Comparison of ENCODE assay signal across 9 cellular contexts in the genomic region with DNA sequence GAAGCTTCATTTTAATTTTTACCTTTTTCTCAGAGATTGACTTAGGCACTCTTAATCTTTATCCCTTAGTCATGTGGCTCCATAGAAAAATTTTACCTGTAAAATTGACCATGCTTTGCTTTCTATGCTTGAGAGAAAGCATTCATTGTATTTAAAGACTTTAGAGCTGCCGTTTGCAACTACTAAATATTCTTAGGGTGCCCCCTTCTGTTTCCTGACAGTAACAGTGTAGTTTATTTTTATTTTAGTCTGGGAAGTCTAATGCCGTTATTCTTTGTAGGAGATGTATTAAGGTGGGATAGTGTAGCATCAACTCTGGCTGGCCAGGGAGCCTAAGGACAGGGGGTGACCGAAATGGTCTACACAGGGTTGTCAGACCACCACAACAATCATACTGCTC.
DNase-seq lines count a peak whose midpoint lies in the region; ATAC-seq and TF ChIP-seq lines count a peak whose summit lies in the region.
"Had no signal": no experiment of that assay in that cellular context is flagged by ENCODE, and none has a peak within 500 bp of the region (broad histone marks: within the 10 kb centered on the region; RNA-seq: fewer than 3 reads in every experiment).

No MANE protein-coding gene starts in this region.

- H4K20me1 ChIP-seq in fibroblast of lung (ENCODE audit: control insufficient read depth, extremely low read depth, insufficient read depth, low read length) = no peaks in the 10 kb centered on the region

- H3K36me3 ChIP-seq in fibroblast of lung (ENCODE audit: control insufficient read depth, insufficient read depth, low read length) = no peaks in the 10 kb centered on the region

- CTCF ChIA-PET in activated CD8-positive, alpha-beta memory T cell treated with anti-CD3 and anti-CD28 coated beads, Interleukin-2, amount 10 ng/mL, durations not matched to agents 7 days and 5 days (lab: Charles Lee) = no interaction called here

- H3K9me3 ChIP-seq in fibroblast of lung (ENCODE audit: control insufficient read depth, insufficient read depth, low read depth, low read length) = no peaks in the 10 kb centered on the region

- H2AFZ ChIP-seq in fibroblast of lung (ENCODE audit: low read length) = no peak overlapping the region

- no peaks in the 10 kb centered on the region for H3K4me1 Mint-ChIP-seq in activated CD8-positive, alpha-beta memory T cell treated with anti-CD3 and anti-CD28 coated beads, Interleukin-2, amount 10 ng/mL, durations not matched to agents 7 days and 5 days

- peak; percentile 31 to 54 for TF ChIP-seq CTCF in fibroblast of lung (conservative IDR thresholded peaks at IDR 0.05 in 1 of 2, IDR thresholded peaks at IDR 0.05 in 1 of 2; ENCODE audit: low read depth in 1 of 2, low read length in 2 of 2)

- H3K9ac ChIP-seq in fibroblast of lung (ENCODE audit: insufficient read depth, low read length) = no peak overlapping the region

- H3K27ac ChIP-seq in fibroblast of lung (ENCODE audit: insufficient read depth, low read length) = no peak overlapping the region
- H3K27ac ChIP-seq: skin epidermis had no signal

- H3K27me3 ChIP-seq in fibroblast of lung (ENCODE audit: control insufficient read depth, insufficient read depth, low read length) = no peaks in the 10 kb centered on the region

- no peak overlapping the region for H3K27ac Mint-ChIP-seq in activated CD8-positive, alpha-beta memory T cell treated with anti-CD3 and anti-CD28 coated beads, Interleukin-2, amount 10 ng/mL, durations not matched to agents 7 days and 5 days

- H3K27me3 Mint-ChIP-seq in activated CD8-positive, alpha-beta memory T cell treated with anti-CD3 and anti-CD28 coated beads, Interleukin-2, amount 10 ng/mL, durations not matched to agents 7 days and 5 days = no peaks in the 10 kb centered on the region

- DNase-seq in SKM-1 treated with dmso at 0.1 percent for 144 hours (lab: John Stamatoyannopoulos, UW; ENCODE audit: unreplicated experiment) = peak; percentile 15
- DNase-seq in SKM-1 (lab: John Stamatoyannopoulos, UW; ENCODE audit: unreplicated experiment) = no peak
- peak; percentile 79 for DNase-seq in NCI-H69 (lab: John Stamatoyannopoulos, UW)
- DNase-seq in fibroblast of lung (ENCODE audit: low read depth in 2 of 2) = peak; percentile 27 to 48
- peak; percentile 86 for DNase-seq in superior temporal gyrus (ENCODE audit: extremely low spot score)
- DNase-seq in activated CD8-positive, alpha-beta memory T cell treated with anti-CD3 and anti-CD28 coated beads, Interleukin-2, amount 10 ng/mL, durations not matched to agents 7 days and 5 days = no peak

- H3K4me1 ChIP-seq in fibroblast of lung (ENCODE audit: control insufficient read depth, extremely low read depth, insufficient read depth, low read length) = no peaks in the 10 kb centered on the region

- H3K36me3 Mint-ChIP-seq in activated CD8-positive, alpha-beta memory T cell treated with anti-CD3 and anti-CD28 coated beads, Interleukin-2, amount 10 ng/mL, durations not matched to agents 7 days and 5 days = no peaks in the 10 kb centered on the region

- no peak overlapping the region for H3K4me2 ChIP-seq in fibroblast of lung (ENCODE audit: extremely low read depth, insufficient read depth, low read length)

- no peaks in the 10 kb centered on the region for H3K9me3 Mint-ChIP-seq in activated CD8-positive, alpha-beta memory T cell treated with anti-CD3 and anti-CD28 coated beads, Interleukin-2, amount 10 ng/mL, durations not matched to agents 7 days and 5 days (ENCODE audit: low read depth)

- no peak overlapping the region for H3K4me3 ChIP-seq in fibroblast of lung (replicated peaks in 1 of 4; ENCODE audit: control extremely low read depth in 1 of 4, insufficient read depth in 1 of 4, low read depth in 3 of 4, low read length in 4 of 4)
- H3K4me3 ChIP-seq: skin epidermis had no signal

- no peak overlapping the region for H3K4me3 Mint-ChIP-seq in activated CD8-positive, alpha-beta memory T cell treated with anti-CD3 and anti-CD28 coated beads, Interleukin-2, amount 10 ng/mL, durations not matched to agents 7 days and 5 days

- H3K79me2 ChIP-seq in fibroblast of lung (ENCODE audit: control insufficient read depth, insufficient read depth, low read length) = no peaks in the 10 kb centered on the region

- ATAC-seq in activated CD8-positive, alpha-beta memory T cell treated with anti-CD3 and anti-CD28 coated beads, Interleukin-2, amount 10 ng/mL, durations not matched to agents 7 days and 5 days = no peak
- ATAC-seq in GM21528 (IDR thresholded peaks at IDR 0.05; ENCODE audit: low FRiP score, unreplicated experiment) (no peak), HG03439 (IDR thresholded peaks at IDR 0.05; ENCODE audit: unreplicated experiment) (no peak)

Comparison
In these comparisons a context has a peak if more than half of its experiments do, and no peak if none do; other contexts are left out.
1. DNase-seq: peak in SKM-1 treated with dmso at 0.1 percent for 144 hours (single experiment), NCI-H69 (single experiment), fibroblast of lung (2 of 2) and superior temporal gyrus (single experiment); none in SKM-1 (single experiment) and activated CD8-positive, alpha-beta memory T cell treated with anti-CD3 and anti-CD28 coated beads, Interleukin-2, amount 10 ng/mL, durations not matched to agents 7 days and 5 days (single experiment).